ENCODE assay signal across 34 cellular contexts in genomic region chr11:92611157-92611556, GRCh38.
"Had no signal": no experiment of that assay in that cellular context is flagged by ENCODE, and none has a peak within 500 bp of the region (broad histone marks: within the 10 kb centered on the region; RNA-seq: fewer than 3 reads in every experiment).

No MANE protein-coding gene starts in this region.

- H3K27me3 ChIP-seq: MG63 had no signal

- H3K36me3 ChIP-seq: MG63 had no signal

- DNase-seq: Karpas-422, Kasumi-1, MG63, MM.1S, MV-4-11, NCI-H1048, NCI-H1092, NCI-H1092 treated with DMSO at 0.1 percent for 48 hours, NCI-H1105, NCI-H1105 treated with DMSO at 0.1 percent for 48 hours, NCI-H1417, NCI-H1417 treated with DMSO at 0.1 percent for 48 hours, NCI-H1436, NCI-H1436 treated with DMSO at 0.1 percent for 48 hours, NCI-H146, NCI-H1694, NCI-H1694 treated with DMSO at 0.1 percent for 48 hours, NCI-H187, NCI-H187 treated with DMSO at 0.1 percent for 48 hours, NCI-H1930, NCI-H2029, NCI-H2029 treated with DMSO at 0.1 percent for 48 hours, NCI-H2081, NCI-H2081 treated with DMSO at 0.1 percent for 48 hours, NCI-H2107, NCI-H2171, NCI-H2171 treated with DMSO at 0.1 percent for 48 hours, NCI-H2227 treated with DMSO at 0.1 percent for 48 hours, NCI-H226, NCI-H345, NCI-H446, NCI-H446 treated with DMSO at 0.1 percent for 48 hours, NCI-H510A, NCI-H510A treated with DMSO at 0.1 percent for 48 hours had no signal

- H3K4me3 ChIP-seq: MG63 had no signal

- H3K9me3 ChIP-seq: MG63 had no signal
